In the genomic region with DNA sequence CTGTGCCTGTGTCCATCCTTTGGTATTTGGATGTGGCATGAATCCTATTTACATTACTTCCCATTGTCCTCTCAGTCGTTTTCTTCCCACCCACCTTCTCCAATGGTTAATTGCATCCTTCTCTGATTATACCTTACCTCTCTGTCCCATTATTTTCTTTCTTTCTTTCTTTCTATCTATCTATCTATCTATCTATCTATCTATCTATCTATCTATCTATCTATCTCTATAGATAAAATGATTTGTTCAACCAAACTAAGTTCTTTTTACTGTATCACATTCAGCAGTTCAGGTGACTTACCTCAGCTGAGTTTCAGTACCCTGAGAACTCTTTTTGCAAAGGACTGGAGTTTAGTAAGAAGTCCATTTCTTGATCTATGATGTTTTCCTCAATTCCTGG, we compare ENCODE assay signal across 26 cellular contexts.
"Had no signal": no experiment of that assay in that cellular context is flagged by ENCODE, and none has a peak within 500 bp of the region (broad histone marks: within the 10 kb centered on the region; RNA-seq: fewer than 3 reads in every experiment).

No MANE protein-coding gene starts in this region.

- DNase-seq: colonic mucosa; cortex of kidney; dermis blood vessel endothelial cell; dorsolateral prefrontal cortex; effector CD4-positive, alpha-beta T cell; effector CD8-positive, alpha-beta T cell; effector memory CD4-positive, alpha-beta T cell; effector memory CD8-positive, alpha-beta T cell; endodermal cell; erythroblast; esophagus squamous epithelium; foreskin fibroblast; foreskin keratinocyte; foreskin melanocyte; gastrocnemius medialis; glutamatergic neuron; head of caudate nucleus; heart left ventricle; heart right ventricle had no signal

- ATAC-seq: effector memory CD8-positive, alpha-beta T cell; esophagus mucosa; foreskin keratinocyte; gastrocnemius medialis; gastroesophageal sphincter; heart left ventricle; heart right ventricle had no signal

- H3K27me3 ChIP-seq: colonic mucosa, dorsolateral prefrontal cortex, esophagus muscularis mucosa, esophagus squamous epithelium, foreskin keratinocyte, gastrocnemius medialis, gastroesophageal sphincter, heart left ventricle, heart right ventricle had no signal

- H3K9me3 ChIP-seq: colonic mucosa, esophagus muscularis mucosa, esophagus squamous epithelium, gastrocnemius medialis, gastroesophageal sphincter, heart left ventricle, heart right ventricle had no signal

- H3K4me3 ChIP-seq: colonic mucosa, coronary artery, dorsolateral prefrontal cortex, esophagus muscularis mucosa, esophagus squamous epithelium, gastrocnemius medialis, gastroesophageal sphincter, heart left ventricle, heart right ventricle had no signal

- H3K4me1 ChIP-seq: colonic mucosa, esophagus squamous epithelium, foreskin keratinocyte, gastrocnemius medialis, gastroesophageal sphincter, heart left ventricle, heart right ventricle had no signal

- H3K27ac ChIP-seq: colonic mucosa, coronary artery, dorsolateral prefrontal cortex, epithelial cell of prostate, esophagus muscularis mucosa, esophagus squamous epithelium, foreskin keratinocyte, gastrocnemius medialis, gastroesophageal sphincter, heart left ventricle, heart right ventricle had no signal

- FAIRE-seq: endometrium, endothelial cell of umbilical vein had no signal

- H3K36me3 ChIP-seq: colonic mucosa, esophagus muscularis mucosa, esophagus squamous epithelium, gastrocnemius medialis, gastroesophageal sphincter, heart left ventricle, heart right ventricle had no signal
